ENCODE assay signal across 17 cellular contexts in the genomic region with DNA sequence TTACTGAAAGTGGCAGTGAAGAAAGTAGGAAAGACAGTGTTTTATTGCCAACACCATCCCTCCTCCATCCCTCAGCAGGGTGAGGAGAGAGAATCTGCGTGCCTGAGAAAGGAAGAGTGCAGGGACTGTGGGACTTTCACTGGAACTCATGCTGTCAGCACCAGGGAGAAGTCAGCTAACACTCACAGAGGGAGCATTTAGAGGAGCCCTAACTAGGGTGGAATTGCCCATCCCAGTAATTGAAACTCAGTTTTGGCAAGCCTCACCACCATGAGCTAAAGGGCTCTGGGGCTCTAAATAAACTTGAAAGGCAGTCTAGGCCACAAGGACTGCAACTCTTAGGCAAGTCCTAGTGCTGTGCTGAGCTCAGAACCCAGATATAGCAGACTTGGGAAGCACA.
"Had no signal": no experiment of that assay in that cellular context is flagged by ENCODE, and none has a peak within 500 bp of the region (broad histone marks: within the 10 kb centered on the region; RNA-seq: fewer than 3 reads in every experiment).

No MANE protein-coding gene starts in this region.

- H3K27me3 Mint-ChIP-seq: dendritic cell treated with granulocyte-macrophage colony-stimulating factor and Interleukin-4, amounts not matched to agents 40 ng/mL and 50 ng/mL, for 4 days; effector memory CD8-positive, alpha-beta T cell; naive thymus-derived CD8-positive, alpha-beta T cell had no signal

- H3K4me1 ChIP-seq: esophagus muscularis mucosa, heart left ventricle, sigmoid colon, stomach had no signal

- DNase-seq: effector memory CD8-positive, alpha-beta T cell; heart left ventricle; hippocampal formation; left colon; mesendoderm; naive thymus-derived CD8-positive, alpha-beta T cell; posterior cingulate gyrus; sigmoid colon; small intestine; stimulated activated CD4-positive, alpha-beta T cell treated with anti-CD3 and anti-CD28 coated beads, Interleukin-12 subunit alpha, Interleukin-12 subunit beta, amount 100 ng/mL, for 4 hours; stimulated activated naive CD4-positive, alpha-beta T cell; stomach; trophoblast cell had no signal

- H3K36me3 ChIP-seq: esophagus muscularis mucosa, heart left ventricle, neutrophil, sigmoid colon, stomach had no signal

- H3K4me1 Mint-ChIP-seq: naive thymus-derived CD8-positive, alpha-beta T cell had no signal

- H3K4me3 ChIP-seq: esophagus muscularis mucosa, heart left ventricle, sigmoid colon, stomach had no signal

- H3K27ac Mint-ChIP-seq: dendritic cell treated with granulocyte-macrophage colony-stimulating factor and Interleukin-4, amounts not matched to agents 40 ng/mL and 50 ng/mL, for 4 days; effector memory CD8-positive, alpha-beta T cell; naive thymus-derived CD8-positive, alpha-beta T cell had no signal

- H3K27me3 ChIP-seq: esophagus muscularis mucosa, heart left ventricle, neutrophil, sigmoid colon, stomach had no signal

- H3K27ac ChIP-seq: epithelial cell of prostate, esophagus muscularis mucosa, heart left ventricle, neutrophil, sigmoid colon, stomach had no signal

- ATAC-seq: effector memory CD8-positive, alpha-beta T cell; heart left ventricle; left colon; naive thymus-derived CD8-positive, alpha-beta T cell had no signal

- H3K36me3 Mint-ChIP-seq: naive thymus-derived CD8-positive, alpha-beta T cell had no signal

- H3K4me3 Mint-ChIP-seq: dendritic cell treated with granulocyte-macrophage colony-stimulating factor and Interleukin-4, amounts not matched to agents 40 ng/mL and 50 ng/mL, for 4 days; effector memory CD8-positive, alpha-beta T cell; naive thymus-derived CD8-positive, alpha-beta T cell had no signal

- H3K9me3 ChIP-seq: esophagus muscularis mucosa, neutrophil, sigmoid colon, stomach had no signal
